9 cellular contexts compared by ENCODE assay signal in the genomic region with DNA sequence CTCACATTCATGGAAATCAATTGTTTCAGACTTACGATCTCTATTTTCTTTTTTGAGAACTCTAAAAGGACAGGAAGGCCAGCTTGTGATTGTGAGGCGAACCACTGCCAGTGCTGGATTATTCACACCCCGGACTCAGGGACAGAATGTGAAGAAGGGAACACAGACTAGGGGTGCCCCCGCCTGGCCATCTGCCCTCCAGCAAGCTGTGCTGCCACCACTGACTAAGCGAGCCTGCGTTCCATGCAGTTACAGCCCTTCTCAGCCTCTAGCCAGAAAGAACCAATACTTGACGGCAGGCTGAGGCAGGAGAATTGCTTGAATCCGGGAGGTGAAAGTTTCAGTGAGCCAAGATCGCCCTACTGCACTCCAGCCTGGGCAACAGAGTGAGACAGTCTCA. TPM values are rescaled to one million over a fixed set of nuclear protein-coding genes. Genes with fewer than 3 reads are reported as not detected.
DNase-seq lines count a peak whose midpoint lies in the region; ATAC-seq and TF ChIP-seq lines count a peak whose summit lies in the region.
"Had no signal": no experiment of that assay in that cellular context is flagged by ENCODE, and none has a peak within 500 bp of the region (broad histone marks: within the 10 kb centered on the region; RNA-seq: fewer than 3 reads in every experiment).

No MANE protein-coding gene starts in this region.

- 32 to 41% (median 36%) methylated on average over 7 to 9 of the region's 9 CpGs for WGBS in adrenal gland, 4 donors

- ATAC-seq in HG03354 (IDR thresholded peaks at IDR 0.05; ENCODE audit: poor library complexity, severe bottlenecking, unreplicated experiment) (no peak), HG02571 (IDR thresholded peaks at IDR 0.05; ENCODE audit: unreplicated experiment) (no peak), GM21423 (IDR thresholded peaks at IDR 0.05; ENCODE audit: unreplicated experiment) (no peak)
- ATAC-seq: pancreas had no signal

- no peaks in the 10 kb centered on the region for H3K9me3 ChIP-seq in adrenal gland (replicated peaks in 1 of 3)
- H3K9me3 ChIP-seq: pancreas had no signal

- TF ChIP-seq POLR2A in adrenal gland (IDR thresholded peaks at IDR 0.05), result peak in 1 of 2 donors; percentile 55

- H3K4me3 ChIP-seq in adrenal gland, result no peak overlapping the region
- H3K4me3 ChIP-seq: pancreas had no signal

- no peaks in the 10 kb centered on the region for H3K27me3 ChIP-seq in adrenal gland
- H3K27me3 ChIP-seq: pancreas had no signal

- DNase-seq in ELF-1 (ENCODE audit: low read depth, low spot score) (peak; percentile 63), adrenal gland (peak; percentile 82 to 94 (median 93)), lung microvascular endothelial cell (ENCODE audit: low read depth in 2 of 2) (peak; percentile 39 to 54), GOT3 (lab: John Stamatoyannopoulos, UW) (no peak)

- TF ChIP-seq EP300 in Ishikawa (IDR thresholded peaks at IDR 0.05; ENCODE audit: borderline replicate concordance), result no peak

- H3K4me1 ChIP-seq in adrenal gland (replicated peaks in 1 of 2), result peaks cover 31 to 42% of the 10 kb centered on the region in 2 donors

- peak; percentile 17; the same call in 1 of the 2 replicates for TF ChIP-seq RAD21 in Ishikawa (IDR thresholded peaks at IDR 0.05; ENCODE audit: low read depth)

- peak in 5 of 6 experiments; percentile 28 to 42 (median 37) for TF ChIP-seq CTCF in adrenal gland (IDR thresholded peaks at IDR 0.05)

- H3K27ac ChIP-seq in adrenal gland, result peak overlapping the region in 4 of 5 donors; percentile 72 to 98 (median 87)
- H3K27ac ChIP-seq: pancreas had no signal

- H3K36me3 ChIP-seq in adrenal gland (replicated peaks in 1 of 2), result peaks cover 0 to 38% of the 10 kb centered on the region in 2 donors

- intact Hi-C loops in adrenal gland (cut with DNase I), result no loop called here

TF ChIP-seq in Ishikawa, 13 proteins besides CTCF, POLR2A, EP300 and RAD21:
- TF ChIP-seq NFIC (IDR thresholded peaks at IDR 0.05) (no peak), EGR1 (IDR thresholded peaks at IDR 0.05) (no peak), CEBPB (IDR thresholded peaks at IDR 0.05) (no peak), USF1 (IDR thresholded peaks at IDR 0.05) (no peak), YY1 (IDR thresholded peaks at IDR 0.05; ENCODE audit: low read depth) (no peak), TEAD4 (IDR thresholded peaks at IDR 0.05) (no peak), CREB1 (IDR thresholded peaks at IDR 0.05; ENCODE audit: low read depth) (no peak), ZBTB7A (IDR thresholded peaks at IDR 0.05; ENCODE audit: low read depth) (no peak), FOXM1 (IDR thresholded peaks at IDR 0.05; ENCODE audit: borderline replicate concordance, low read depth) (no peak), TCF12 (IDR thresholded peaks at IDR 0.05; ENCODE audit: low read depth) (no peak), TAF1 (IDR thresholded peaks at IDR 0.05; ENCODE audit: low read depth) (no peak)
- TF ChIP-seq, protein P1, sequence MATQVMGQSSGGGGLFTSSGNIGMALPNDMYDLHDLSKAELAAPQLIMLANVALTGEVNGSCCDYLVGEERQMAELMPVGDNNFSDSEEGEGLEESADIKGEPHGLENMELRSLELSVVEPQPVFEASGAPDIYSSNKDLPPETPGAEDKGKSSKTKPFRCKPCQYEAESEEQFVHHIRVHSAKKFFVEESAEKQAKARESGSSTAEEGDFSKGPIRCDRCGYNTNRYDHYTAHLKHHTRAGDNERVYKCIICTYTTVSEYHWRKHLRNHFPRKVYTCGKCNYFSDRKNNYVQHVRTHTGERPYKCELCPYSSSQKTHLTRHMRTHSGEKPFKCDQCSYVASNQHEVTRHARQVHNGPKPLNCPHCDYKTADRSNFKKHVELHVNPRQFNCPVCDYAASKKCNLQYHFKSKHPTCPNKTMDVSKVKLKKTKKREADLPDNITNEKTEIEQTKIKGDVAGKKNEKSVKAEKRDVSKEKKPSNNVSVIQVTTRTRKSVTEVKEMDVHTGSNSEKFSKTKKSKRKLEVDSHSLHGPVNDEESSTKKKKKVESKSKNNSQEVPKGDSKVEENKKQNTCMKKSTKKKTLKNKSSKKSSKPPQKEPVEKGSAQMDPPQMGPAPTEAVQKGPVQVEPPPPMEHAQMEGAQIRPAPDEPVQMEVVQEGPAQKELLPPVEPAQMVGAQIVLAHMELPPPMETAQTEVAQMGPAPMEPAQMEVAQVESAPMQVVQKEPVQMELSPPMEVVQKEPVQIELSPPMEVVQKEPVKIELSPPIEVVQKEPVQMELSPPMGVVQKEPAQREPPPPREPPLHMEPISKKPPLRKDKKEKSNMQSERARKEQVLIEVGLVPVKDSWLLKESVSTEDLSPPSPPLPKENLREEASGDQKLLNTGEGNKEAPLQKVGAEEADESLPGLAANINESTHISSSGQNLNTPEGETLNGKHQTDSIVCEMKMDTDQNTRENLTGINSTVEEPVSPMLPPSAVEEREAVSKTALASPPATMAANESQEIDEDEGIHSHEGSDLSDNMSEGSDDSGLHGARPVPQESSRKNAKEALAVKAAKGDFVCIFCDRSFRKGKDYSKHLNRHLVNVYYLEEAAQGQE (IDR thresholded peaks at IDR 0.05; ENCODE audit: low read depth), result no peak
- TF ChIP-seq, protein P2, sequence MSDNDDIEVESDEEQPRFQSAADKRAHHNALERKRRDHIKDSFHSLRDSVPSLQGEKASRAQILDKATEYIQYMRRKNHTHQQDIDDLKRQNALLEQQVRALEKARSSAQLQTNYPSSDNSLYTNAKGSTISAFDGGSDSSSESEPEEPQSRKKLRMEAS (IDR thresholded peaks at IDR 0.05), result no peak

RNA-seq across cellular contexts. Expression of gene HAGH, which starts 2.8 kb away (rescaled TPM):
- total RNA-seq in adrenal gland, result 100 to 1,000 TPM; 134 to 318 (median 186) TPM
- polyA plus RNA-seq in adrenal gland, result 100 to 1,000 TPM in 2 of 3 donors, 10 to 100 TPM in 1; 75.3 to 213 (median 138) TPM
- 58.2 and 71.8 TPM in 2 replicates for total RNA-seq in lung microvascular endothelial cell

RNA-seq across cellular contexts. Expression of gene FAHD1, which starts 3.2 kb away (rescaled TPM):
- 100 to 1,000 TPM in 1 of 8 donors, 10 to 100 TPM in 7; 38.7 to 140 (median 55.3) TPM for total RNA-seq in adrenal gland
- 10 to 100 TPM; 15.2 to 60.4 (median 19.9) TPM for polyA plus RNA-seq in adrenal gland
- total RNA-seq in lung microvascular endothelial cell, result 74.3 and 81.7 TPM in 2 replicates

RNA-seq across cellular contexts. Expression of gene IGFALS, which starts 30.3 kb away (rescaled TPM):
- 1 to 10 TPM in 1 of 8 donors, under 1 TPM in 6, not detected in 1; 0.11 to 3.9 (median 0.19) TPM for total RNA-seq in adrenal gland
- under 1 TPM in 2 of 3 donors, not detected in 1; 0.67 to 0.97 TPM for polyA plus RNA-seq in adrenal gland
- total RNA-seq in lung microvascular endothelial cell, result not detected in 2 replicates

RNA-seq across cellular contexts. Expression of gene NUBP2, which starts 41.1 kb away (rescaled TPM):
- 100 to 1,000 TPM in 4 of 8 donors, 10 to 100 TPM in 4; 51.3 to 252 (median 90.7) TPM for total RNA-seq in adrenal gland
- 10 to 100 TPM in 2 of 3 donors, 1 to 10 TPM in 1; 3.0 to 84.8 (median 78.6) TPM for polyA plus RNA-seq in adrenal gland
- 56.7 and 57.3 TPM in 2 replicates for total RNA-seq in lung microvascular endothelial cell

RNA-seq across cellular contexts. Expression of gene SPSB3, which starts 41.5 kb away (rescaled TPM):
- total RNA-seq in adrenal gland, result 100 to 1,000 TPM in 5 of 8 donors, 10 to 100 TPM in 3; 47.7 to 158 (median 107) TPM
- 100 to 1,000 TPM in 2 of 3 donors, 1 to 10 TPM in 1; 8.3 to 297 (median 238) TPM for polyA plus RNA-seq in adrenal gland
- 32.7 and 49.8 TPM in 2 replicates for total RNA-seq in lung microvascular endothelial cell
